1 cellular context compared by ENCODE assay signal in the genomic region with DNA sequence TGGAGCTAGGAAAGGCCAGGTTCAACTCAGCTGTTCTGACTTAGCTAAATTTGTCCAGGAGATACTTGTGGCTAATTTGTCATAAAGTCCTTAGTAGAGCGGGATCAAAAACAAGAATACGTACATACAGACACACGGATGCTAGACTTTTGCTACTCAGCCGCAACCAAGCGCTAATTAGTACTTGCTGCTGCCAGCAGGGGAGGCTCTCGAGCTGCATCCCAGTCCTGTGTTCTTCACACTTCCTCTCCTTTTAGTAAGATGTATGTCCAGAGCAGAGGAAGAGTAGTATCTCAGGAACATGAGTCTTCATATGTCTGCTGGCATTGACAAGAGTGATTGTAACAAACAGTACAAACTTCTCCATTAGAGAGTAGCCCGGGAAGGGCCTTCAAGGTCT.
TF ChIP-seq lines count a peak whose summit lies in the region.

No MANE protein-coding gene starts in this region.

TF ChIP-seq in GM23338, 12 proteins besides CTCF, POLR2A, EP300 and RAD21 (continued from another document):
- TF ChIP-seq, protein P1, sequence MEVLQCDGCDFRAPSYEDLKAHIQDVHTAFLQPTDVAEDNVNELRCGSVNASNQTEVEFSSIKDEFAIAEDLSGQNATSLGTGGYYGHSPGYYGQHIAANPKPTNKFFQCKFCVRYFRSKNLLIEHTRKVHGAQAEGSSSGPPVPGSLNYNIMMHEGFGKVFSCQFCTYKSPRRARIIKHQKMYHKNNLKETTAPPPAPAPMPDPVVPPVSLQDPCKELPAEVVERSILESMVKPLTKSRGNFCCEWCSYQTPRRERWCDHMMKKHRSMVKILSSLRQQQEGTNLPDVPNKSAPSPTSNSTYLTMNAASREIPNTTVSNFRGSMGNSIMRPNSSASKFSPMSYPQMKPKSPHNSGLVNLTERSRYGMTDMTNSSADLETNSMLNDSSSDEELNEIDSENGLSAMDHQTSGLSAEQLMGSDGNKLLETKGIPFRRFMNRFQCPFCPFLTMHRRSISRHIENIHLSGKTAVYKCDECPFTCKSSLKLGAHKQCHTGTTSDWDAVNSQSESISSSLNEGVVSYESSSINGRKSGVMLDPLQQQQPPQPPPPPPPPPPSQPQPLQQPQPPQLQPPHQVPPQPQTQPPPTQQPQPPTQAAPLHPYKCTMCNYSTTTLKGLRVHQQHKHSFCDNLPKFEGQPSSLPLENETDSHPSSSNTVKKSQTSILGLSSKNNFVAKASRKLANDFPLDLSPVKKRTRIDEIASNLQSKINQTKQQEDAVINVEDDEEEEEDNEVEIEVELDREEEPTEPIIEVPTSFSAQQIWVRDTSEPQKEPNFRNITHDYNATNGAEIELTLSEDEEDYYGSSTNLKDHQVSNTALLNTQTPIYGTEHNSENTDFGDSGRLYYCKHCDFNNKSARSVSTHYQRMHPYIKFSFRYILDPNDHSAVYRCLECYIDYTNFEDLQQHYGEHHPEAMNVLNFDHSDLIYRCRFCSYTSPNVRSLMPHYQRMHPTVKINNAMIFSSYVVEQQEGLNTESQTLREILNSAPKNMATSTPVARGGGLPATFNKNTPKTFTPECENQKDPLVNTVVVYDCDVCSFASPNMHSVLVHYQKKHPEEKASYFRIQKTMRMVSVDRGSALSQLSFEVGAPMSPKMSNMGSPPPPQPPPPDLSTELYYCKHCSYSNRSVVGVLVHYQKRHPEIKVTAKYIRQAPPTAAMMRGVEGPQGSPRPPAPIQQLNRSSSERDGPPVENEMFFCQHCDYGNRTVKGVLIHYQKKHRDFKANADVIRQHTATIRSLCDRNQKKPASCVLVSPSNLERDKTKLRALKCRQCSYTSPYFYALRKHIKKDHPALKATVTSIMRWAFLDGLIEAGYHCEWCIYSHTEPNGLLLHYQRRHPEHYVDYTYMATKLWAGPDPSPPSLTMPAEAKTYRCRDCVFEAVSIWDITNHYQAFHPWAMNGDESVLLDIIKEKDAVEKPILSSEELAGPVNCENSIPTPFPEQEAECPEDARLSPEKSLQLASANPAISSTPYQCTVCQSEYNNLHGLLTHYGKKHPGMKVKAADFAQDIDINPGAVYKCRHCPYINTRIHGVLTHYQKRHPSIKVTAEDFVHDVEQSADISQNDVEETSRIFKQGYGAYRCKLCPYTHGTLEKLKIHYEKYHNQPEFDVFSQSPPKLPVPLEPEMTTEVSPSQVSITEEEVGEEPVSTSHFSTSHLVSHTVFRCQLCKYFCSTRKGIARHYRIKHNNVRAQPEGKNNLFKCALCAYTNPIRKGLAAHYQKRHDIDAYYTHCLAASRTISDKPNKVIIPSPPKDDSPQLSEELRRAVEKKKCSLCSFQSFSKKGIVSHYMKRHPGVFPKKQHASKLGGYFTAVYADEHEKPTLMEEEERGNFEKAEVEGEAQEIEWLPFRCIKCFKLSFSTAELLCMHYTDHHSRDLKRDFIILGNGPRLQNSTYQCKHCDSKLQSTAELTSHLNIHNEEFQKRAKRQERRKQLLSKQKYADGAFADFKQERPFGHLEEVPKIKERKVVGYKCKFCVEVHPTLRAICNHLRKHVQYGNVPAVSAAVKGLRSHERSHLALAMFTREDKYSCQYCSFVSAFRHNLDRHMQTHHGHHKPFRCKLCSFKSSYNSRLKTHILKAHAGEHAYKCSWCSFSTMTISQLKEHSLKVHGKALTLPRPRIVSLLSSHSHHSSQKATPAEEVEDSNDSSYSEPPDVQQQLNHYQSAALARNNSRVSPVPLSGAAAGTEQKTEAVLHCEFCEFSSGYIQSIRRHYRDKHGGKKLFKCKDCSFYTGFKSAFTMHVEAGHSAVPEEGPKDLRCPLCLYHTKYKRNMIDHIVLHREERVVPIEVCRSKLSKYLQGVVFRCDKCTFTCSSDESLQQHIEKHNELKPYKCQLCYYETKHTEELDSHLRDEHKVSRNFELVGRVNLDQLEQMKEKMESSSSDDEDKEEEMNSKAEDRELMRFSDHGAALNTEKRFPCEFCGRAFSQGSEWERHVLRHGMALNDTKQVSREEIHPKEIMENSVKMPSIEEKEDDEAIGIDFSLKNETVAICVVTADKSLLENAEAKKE (CRISPR knock-in tag; IDR thresholded peaks at IDR 0.05): no peak
- TF ChIP-seq POLR2AphosphoS5 (IDR thresholded peaks at IDR 0.05; ENCODE audit: low read depth) (no peak), CREB1 (CRISPR knock-in tag; IDR thresholded peaks at IDR 0.05; ENCODE audit: low read depth) (no peak)
